Comparison of ENCODE assay signal across 8 cellular contexts in genomic region chr17:59154721-59155438, GRCh38. TPM values are rescaled to one million over a fixed set of nuclear protein-coding genes. Genes with fewer than 3 reads are reported as not detected.
DNase-seq lines count a peak whose midpoint lies in the region; ATAC-seq and TF ChIP-seq lines count a peak whose summit lies in the region.

SKA2 (minus strand) TSS chr17:59155186; CDS start chr17:59155163, 23 bp downstream.

- no peak for TF ChIP-seq CTCF in astrocyte of the spinal cord (IDR thresholded peaks at IDR 0.05; ENCODE audit: low read depth, low read length)
- TF ChIP-seq CTCF in smooth muscle cell (IDR thresholded peaks at IDR 0.05; ENCODE audit: borderline replicate concordance, insufficient read depth, poor library complexity, severe bottlenecking), result no peak

- peaks cover 8% of the 10 kb centered on the region for H3F3A ChIP-seq in smooth muscle cell (ENCODE audit: low read depth)

- peak within 1 kb of the TSS; percentile 88 for H3K27ac ChIP-seq in smooth muscle cell (ENCODE audit: low read depth)

- H3K9ac ChIP-seq in iPS-15b (ENCODE audit: low read depth, low read length) (peak within 1 kb of the TSS; percentile 92), smooth muscle cell (ENCODE audit: low read depth) (peak within 1 kb of the TSS; percentile 80)

- no peaks in the 10 kb centered on the region for H3K36me3 ChIP-seq in iPS-15b (ENCODE audit: control insufficient read depth, insufficient read depth, low read length)
- H3K36me3 ChIP-seq in smooth muscle cell (ENCODE audit: low read depth), result no peaks in the 10 kb centered on the region

- H3K4me1 ChIP-seq in iPS-15b (ENCODE audit: control insufficient read depth, insufficient read depth, low read length), result peaks cover 14% of the 10 kb centered on the region
- peaks cover 37% of the 10 kb centered on the region for H3K4me1 ChIP-seq in smooth muscle cell (ENCODE audit: low read depth)

- peaks cover 1% of the 10 kb centered on the region for H4K20me1 ChIP-seq in smooth muscle cell (ENCODE audit: low read depth)

- peaks cover 79% of the 10 kb centered on the region for H3K79me2 ChIP-seq in smooth muscle cell (ENCODE audit: low read depth)

- in situ Hi-C loops in astrocyte of the spinal cord (cut with HindIII; ENCODE audit: low sequenced_read_pairs), result no loop called here

- H3K9me3 ChIP-seq in iPS-15b (ENCODE audit: control insufficient read depth, insufficient read depth, low read length), result no peaks in the 10 kb centered on the region
- H3K9me3 ChIP-seq in smooth muscle cell (replicated peaks; ENCODE audit: low read depth), result no peaks in the 10 kb centered on the region

- peak; percentile 89 for ATAC-seq in HG02798 (IDR thresholded peaks at IDR 0.05; ENCODE audit: poor library complexity, unreplicated experiment)

- H3K4me2 ChIP-seq in smooth muscle cell, result peak within 1 kb of the TSS; percentile 99

- H3K4me3 ChIP-seq in astrocyte of the spinal cord (ENCODE audit: low read depth, low read length), result peak within 1 kb of the TSS; percentile 92
- peak within 1 kb of the TSS; percentile 87 for H3K4me3 ChIP-seq in iPS-15b (ENCODE audit: low read depth, low read length)
- H3K4me3 ChIP-seq in smooth muscle cell, result peak within 1 kb of the TSS; percentile 80

- H3K27me3 ChIP-seq in iPS-15b (ENCODE audit: control insufficient read depth, insufficient read depth, low read length), result no peaks in the 10 kb centered on the region
- H3K27me3 ChIP-seq in smooth muscle cell (ENCODE audit: low read depth), result no peaks in the 10 kb centered on the region

- peak; percentile 61 for TF ChIP-seq POLR2A in GM15510 (IDR thresholded peaks at IDR 0.05; ENCODE audit: borderline replicate concordance, extremely low read depth, insufficient read length)

- WGBS in smooth muscle cell (ENCODE audit: low lambda C conversion rate), result 1% methylated on average over 37 of the region's 39 CpGs

- peak within 1 kb of the TSS; percentile 99 for H2AFZ ChIP-seq in smooth muscle cell (ENCODE audit: low read depth)

- DNase-seq in NCI-H1436 treated with DMSO at 0.1 percent for 48 hours (lab: John Stamatoyannopoulos, UW) (peak; percentile 79), T1000 (lab: John Stamatoyannopoulos, UW) (peak; percentile 100), astrocyte of the spinal cord (ENCODE audit: low read depth, low spot score) (no peak), smooth muscle cell (lab: John Stamatoyannopoulos, UW; ENCODE audit: unreplicated experiment) (peak; percentile 92), kidney tubule cell (ENCODE audit: low spot score) (no peak)

RNA-seq across cellular contexts. Expression of gene SKA2, which starts in this region (rescaled TPM):
- total RNA-seq in smooth muscle cell, result 64.9 and 77.8 TPM in 2 replicates
- 41.2 and 47.5 TPM in 2 replicates for polyA plus RNA-seq in smooth muscle cell

Comparison
In these comparisons a context has a peak if more than half of its experiments do, and no peak if none do; other contexts are left out.
1. DNase-seq: peak in NCI-H1436 treated with DMSO at 0.1 percent for 48 hours (single experiment), T1000 (single experiment) and smooth muscle cell (single experiment); none in astrocyte of the spinal cord (single experiment) and kidney tubule cell (single experiment).
2. Peak in every context shown above with its lines, with median percentiles within 50 percentile points of each other: H3K4me3 ChIP-seq.